1 cellular context compared by ENCODE assay signal in genomic region chr5:60677831-60678664, GRCh38.
A peak's percentile ranks its signal among the peaks of the same experiment; 100 is the strongest.
TF ChIP-seq lines count a peak whose summit lies in the region.

No MANE protein-coding gene starts in this region.

TF ChIP-seq in K562, 482 proteins besides CTCF, POLR2A, EP300 and RAD21 (continued from another document):
- peak; percentile 50; the same call in 1 of the 2 replicates for TF ChIP-seq DEAF1 (CRISPR knock-in tag; IDR thresholded peaks at IDR 0.05)
